ENCODE assay signal across 8 cellular contexts in the genomic region with DNA sequence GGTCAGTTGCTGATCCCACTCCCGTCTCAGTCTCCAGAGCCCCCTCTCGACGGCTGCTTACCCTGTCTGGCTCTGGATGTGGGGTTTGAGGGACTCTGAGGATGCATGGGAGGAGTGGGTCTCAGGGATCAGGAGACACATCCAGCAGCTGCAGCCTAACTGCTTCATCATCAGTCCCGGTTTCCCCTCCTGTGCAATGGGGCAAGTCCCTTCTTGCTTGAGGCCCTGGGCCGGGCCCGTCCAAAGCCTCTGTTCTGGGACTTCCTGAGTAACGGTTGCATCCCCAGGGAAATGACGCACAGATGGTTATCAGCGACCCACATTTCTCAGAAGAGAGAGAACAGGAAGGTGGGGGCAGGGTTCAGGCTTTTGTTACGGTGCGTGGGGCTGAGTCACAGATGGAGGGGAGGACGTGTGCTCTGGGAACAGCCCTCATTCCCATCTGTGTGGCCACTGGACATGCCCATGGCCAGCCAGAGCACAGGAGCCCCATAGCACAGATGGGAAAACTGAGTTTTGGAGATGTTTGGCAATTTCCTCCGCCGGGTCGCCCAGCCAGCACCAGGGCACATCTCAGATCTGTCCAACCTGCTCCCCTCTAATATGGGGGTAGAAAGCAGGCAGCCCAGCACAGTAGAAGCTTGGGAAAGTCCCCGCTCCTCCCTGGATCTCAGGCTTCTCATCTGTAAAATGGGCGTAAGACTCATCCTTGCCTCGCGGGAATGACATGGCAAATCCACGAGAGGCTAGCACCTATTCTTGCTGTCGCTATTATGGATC. TPM values are rescaled to one million over a fixed set of nuclear protein-coding genes. Genes with fewer than 3 reads are reported as not detected.
A peak's percentile ranks its signal among the peaks of the same experiment; 100 is the strongest.
DNase-seq lines count a peak whose midpoint lies in the region; ATAC-seq and TF ChIP-seq lines count a peak whose summit lies in the region.

No MANE protein-coding gene starts in this region.

- ATAC-seq in HG03135 (IDR thresholded peaks at IDR 0.05; ENCODE audit: unreplicated experiment) (peak; percentile 82), HG02623 (IDR thresholded peaks at IDR 0.05; ENCODE audit: unreplicated experiment) (no peak)

- no peaks in the 10 kb centered on the region for H3K9me3 ChIP-seq in adipocyte (ENCODE audit: control insufficient read depth, low read length)

- peaks cover 25% of the 10 kb centered on the region for H3K4me1 ChIP-seq in adipocyte (ENCODE audit: control insufficient read depth, insufficient read depth, low read length)

- H3K36me3 ChIP-seq in adipocyte (ENCODE audit: control insufficient read depth, insufficient read depth, low read length, severe bottlenecking): no peaks in the 10 kb centered on the region
- H3K36me3 ChIP-seq in H7 (replicated peaks; ENCODE audit: control insufficient read depth, insufficient read depth, low read length): no peaks in the 10 kb centered on the region

- H3K27me3 ChIP-seq in adipocyte (replicated peaks; ENCODE audit: control insufficient read depth, insufficient read depth, low read length) (no peaks in the 10 kb centered on the region), H7 (ENCODE audit: control insufficient read depth, insufficient read depth, low read length) (no peaks in the 10 kb centered on the region)

- DNase-seq in GM13976 (ENCODE audit: low spot score) (peak; percentile 90), T follicular helper cell (ENCODE audit: low read depth) (peak; percentile 76), adipocyte (ENCODE audit: low read depth) (peak; percentile 98), iris pigment epithelial cell (ENCODE audit: low read depth) (peak; percentile 100), H7 (no peak)
- peak; percentile 40 to 62 (median 49) for DNase-seq in stimulated activated CD4-positive, alpha-beta T cell treated with anti-CD3 and anti-CD28 coated beads, TNF-alpha, amount 100 ng/mL, for 1 hour (ENCODE audit: low read depth in 3 of 3, low spot score in 1 of 3)

- in situ Hi-C loops in GM13976 (cut with MboI; ENCODE audit: low sequenced_read_pairs, unreplicated experiment): no loop called here

- peak overlapping the region; percentile 75 for H3K9ac ChIP-seq in adipocyte (ENCODE audit: low read length)

- no peak for TF ChIP-seq CTCF in GM13976 (IDR thresholded peaks at IDR 0.05; ENCODE audit: borderline replicate concordance, control extremely low read depth, extremely low read depth, insufficient read depth, missing control alignments)

- H3K4me3 ChIP-seq in adipocyte (ENCODE audit: low read length) (no peak overlapping the region), H7 (ENCODE audit: insufficient read depth, low read depth, low read length) (no peak overlapping the region)

RNA-seq across cellular contexts. Expression of a gene that starts 19.3 kb away (rescaled TPM):
- total RNA-seq in H7 (2014; rRNA removed; shearing (Covaris generic)): not detected in 2 replicates

RNA-seq across cellular contexts. Expression of a gene that starts 23.4 kb away (rescaled TPM):
- total RNA-seq in H7 (2014; rRNA removed; shearing (Covaris generic)): not detected in 2 replicates

RNA-seq across cellular contexts. Expression of a gene that starts 30.6 kb away (rescaled TPM):
- total RNA-seq in H7 (2014; rRNA removed; shearing (Covaris generic)): 68.2 and 82.8 TPM in 2 replicates
